ENCODE assay signal across 23 cellular contexts in the genomic region with DNA sequence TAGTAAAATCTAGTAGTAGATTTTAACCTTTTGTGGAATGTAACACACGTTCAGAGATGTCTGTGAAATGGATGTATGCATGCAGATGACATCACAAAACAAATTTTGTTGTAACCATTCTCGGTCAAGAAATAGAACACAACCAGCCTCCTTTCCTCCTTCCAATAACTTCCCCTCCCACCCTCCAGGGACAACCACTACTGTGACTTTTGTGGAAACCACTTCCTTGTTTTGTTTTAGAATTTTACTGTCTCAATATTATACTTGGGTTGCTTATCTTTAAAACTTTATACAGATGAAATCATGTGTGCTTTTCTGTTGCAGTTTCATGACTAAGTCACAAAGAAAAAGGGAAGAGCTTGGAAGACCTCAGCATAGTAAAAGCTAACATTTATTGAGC.
"Had no signal": no experiment of that assay in that cellular context is flagged by ENCODE, and none has a peak within 500 bp of the region (broad histone marks: within the 10 kb centered on the region; RNA-seq: fewer than 3 reads in every experiment).

No MANE protein-coding gene starts in this region.

- DNase-seq: activated CD4-positive, alpha-beta T cell treated with anti-CD3 and anti-CD28 coated beads for 1 hour; activated CD4-positive, alpha-beta T cell treated with anti-CD3 and anti-CD28 coated beads, Interleukin-2, amount 50 U/mL, for 1 hour; activated CD8-positive, alpha-beta T cell treated with anti-CD3 and anti-CD28 coated beads for 36 hours; activated gamma-delta T cell treated with Interleukin-2 at 50 U/mL for 16 hours; activated naive CD4-positive, alpha-beta T cell treated with anti-CD3 and anti-CD28 coated beads, Interleukin-2, amount 50 U/mL, for 16 hours; activated T-cell treated with anti-CD3 and anti-CD28 coated beads, Interleukin-2, amount 50 U/mL, for 4 hours; amniotic stem cell; brain microvascular endothelial cell; dorsolateral prefrontal cortex; effector memory CD4-positive, alpha-beta T cell; left ventricle myocardium superior; right lobe of liver; stimulated activated CD4-positive, alpha-beta T cell treated with anti-CD3 and anti-CD28 coated beads, Interleukin-2, amount 100 ng/mL, for 48 hours; stimulated activated naive CD8-positive, alpha-beta T cell treated with anti-CD3 and anti-CD28 coated beads, Interleukin-15, Interleukin-2, amounts not matched to agents 100 U/mL and 50 U/mL, for 24 hours; testis; transverse colon had no signal

- ATAC-seq: activated CD8-positive, alpha-beta T cell treated with anti-CD3 and anti-CD28 coated beads for 36 hours; activated T-cell treated with anti-CD3 and anti-CD28 coated beads, Interleukin-2, amount 50 U/mL, for 4 hours; activated T-helper 17 cell treated with anti-CD3 and anti-CD28 coated beads, Interleukin-2, amount 50 U/mL, for 72 hours; left ventricle myocardium superior; right lobe of liver; stimulated activated naive CD8-positive, alpha-beta T cell treated with anti-CD3 and anti-CD28 coated beads, Interleukin-15, Interleukin-2, amounts not matched to agents 100 U/mL and 50 U/mL, for 24 hours; WTC11 had no signal

- H3K4me1 ChIP-seq: right lobe of liver, testis, transverse colon had no signal

- H3K27ac ChIP-seq: brain microvascular endothelial cell, coronary artery, neutrophil, right lobe of liver, testis, transverse colon had no signal

- H3K4me3 ChIP-seq: coronary artery, dorsolateral prefrontal cortex, right lobe of liver, testis, transverse colon had no signal

- FAIRE-seq: astrocyte, frontal cortex, islet of Langerhans had no signal

- H3K36me3 ChIP-seq: brain microvascular endothelial cell, neutrophil, right lobe of liver, transverse colon had no signal

- H3K9me3 ChIP-seq: neutrophil, right lobe of liver, testis, transverse colon had no signal
